ENCODE assay signal across 20 cellular contexts in genomic region chr14:60922050-60922449, GRCh38. TPM values are rescaled to one million over a fixed set of nuclear protein-coding genes. Genes with fewer than 3 reads are reported as not detected.
DNase-seq lines count a peak whose midpoint lies in the region; ATAC-seq and TF ChIP-seq lines count a peak whose summit lies in the region.
"Had no signal": no experiment of that assay in that cellular context is flagged by ENCODE, and none has a peak within 500 bp of the region (broad histone marks: within the 10 kb centered on the region; RNA-seq: fewer than 3 reads in every experiment).

No MANE protein-coding gene starts in this region.

- H3K27ac Mint-ChIP-seq in nephron progenitor cell: peak overlapping the region; percentile 88
- H3K27ac Mint-ChIP-seq in naive thymus-derived CD4-positive, alpha-beta T cell: no peak overlapping the region
- no peak overlapping the region for H3K27ac Mint-ChIP-seq in GM23338
- H3K27ac Mint-ChIP-seq: activated CD4-positive, alpha-beta memory T cell treated with anti-CD3 and anti-CD28 coated beads for 36 hours; activated T-helper 1 cell treated with anti-CD3 and anti-CD28 coated beads, Interleukin-12 subunit alpha, Interleukin-12 subunit beta, Interleukin-2, Interleukin-4 antibody, amounts not matched to agents 30 ng/mL and 10 ng/mL and 1 ng/mL, durations not matched to agents 14 hours and 24 hours and 36 hours; effector memory CD8-positive, alpha-beta T cell; naive B cell; type B pancreatic cell had no signal

- no peak overlapping the region for H3K4me2 ChIP-seq in GM23338

- no peaks in the 10 kb centered on the region for H3K27me3 ChIP-seq in naive thymus-derived CD4-positive, alpha-beta T cell (ENCODE audit: control insufficient read depth in 2 of 2, insufficient read depth in 2 of 2, low read length in 2 of 2)
- no peaks in the 10 kb centered on the region for H3K27me3 ChIP-seq in GM23338 (ENCODE audit: insufficient read depth)

- DNase-seq in DMS79 (lab: John Stamatoyannopoulos, UW) (peak; percentile 60), DMS79 treated with DMSO at 0.1 percent for 48 hours (lab: John Stamatoyannopoulos, UW) (no peak), NCI-H2081 treated with DMSO at 0.1 percent for 48 hours (lab: John Stamatoyannopoulos, UW) (peak; percentile 32), dermis blood vessel endothelial cell (peak; percentile 60), nephron progenitor cell (no peak), GM23338 (ENCODE audit: low spot score) (no peak)
- no peak for DNase-seq in naive thymus-derived CD4-positive, alpha-beta T cell
- DNase-seq: activated CD4-positive, alpha-beta memory T cell treated with anti-CD3 and anti-CD28 coated beads for 36 hours; DMS53; effector memory CD8-positive, alpha-beta T cell; lower lobe of right lung; naive B cell; NCI-H1092 treated with DMSO at 0.1 percent for 48 hours; stimulated activated naive CD4-positive, alpha-beta T cell had no signal

- H3K27me3 Mint-ChIP-seq in nephron progenitor cell (ENCODE audit: low read depth, poor library complexity): no peaks in the 10 kb centered on the region
- H3K27me3 Mint-ChIP-seq in naive thymus-derived CD4-positive, alpha-beta T cell: no peaks in the 10 kb centered on the region
- no peaks in the 10 kb centered on the region for H3K27me3 Mint-ChIP-seq in GM23338 (ENCODE audit: insufficient read depth, low read depth, poor library complexity)
- H3K27me3 Mint-ChIP-seq: activated CD4-positive, alpha-beta memory T cell treated with anti-CD3 and anti-CD28 coated beads for 36 hours; central memory CD8-positive, alpha-beta T cell; effector memory CD8-positive, alpha-beta T cell; naive B cell; type B pancreatic cell had no signal

- H3K4me3 ChIP-seq in naive thymus-derived CD4-positive, alpha-beta T cell (ENCODE audit: low read length): no peak overlapping the region
- H3K4me3 ChIP-seq in GM23338: no peak overlapping the region
- H3K4me3 ChIP-seq: lower lobe of right lung had no signal

- CTCF ChIA-PET in naive thymus-derived CD4-positive, alpha-beta T cell (lab: Charles Lee): no interaction called here

- ATAC-seq in naive thymus-derived CD4-positive, alpha-beta T cell: no peak
- ATAC-seq in HG03565 (IDR thresholded peaks at IDR 0.05; ENCODE audit: unreplicated experiment) (no peak), GM23338 (no peak)
- ATAC-seq: effector memory CD8-positive, alpha-beta T cell; lower lobe of right lung had no signal

- H3K27ac ChIP-seq in naive thymus-derived CD4-positive, alpha-beta T cell (ENCODE audit: low read depth, low read length): no peak overlapping the region
- no peak overlapping the region for H3K27ac ChIP-seq in GM23338 (ENCODE audit: low read depth)
- H3K27ac ChIP-seq: 22Rv1, C4-2B, lower lobe of right lung had no signal

- POLR2A ChIA-PET in naive thymus-derived CD4-positive, alpha-beta T cell (lab: Charles Lee): no interaction called here

- H3K4me3 Mint-ChIP-seq in nephron progenitor cell (no peak overlapping the region), GM23338 (no peak overlapping the region)
- no peak overlapping the region for H3K4me3 Mint-ChIP-seq in naive thymus-derived CD4-positive, alpha-beta T cell
- H3K4me3 Mint-ChIP-seq: activated CD4-positive, alpha-beta memory T cell treated with anti-CD3 and anti-CD28 coated beads for 36 hours; activated T-helper 1 cell treated with anti-CD3 and anti-CD28 coated beads, Interleukin-12 subunit alpha, Interleukin-12 subunit beta, Interleukin-2, Interleukin-4 antibody, amounts not matched to agents 30 ng/mL and 10 ng/mL and 1 ng/mL, durations not matched to agents 14 hours and 24 hours and 36 hours; central memory CD8-positive, alpha-beta T cell; effector memory CD8-positive, alpha-beta T cell; naive B cell; type B pancreatic cell had no signal

- intact Hi-C loops in naive thymus-derived CD4-positive, alpha-beta T cell (cut with micrococcal nuclease): no loop called here

- H2AFZ ChIP-seq in GM23338: no peak overlapping the region

- no peaks in the 10 kb centered on the region; the same call in 1 of the 2 replicates for H3K79me2 ChIP-seq in GM23338 (replicated peaks; ENCODE audit: insufficient read depth)

- H3K4me1 Mint-ChIP-seq in nephron progenitor cell (no peaks in the 10 kb centered on the region), GM23338 (no peaks in the 10 kb centered on the region)
- peaks cover 0 to 1% (median 0%) of the 10 kb centered on the region in 7 donors for H3K4me1 Mint-ChIP-seq in naive thymus-derived CD4-positive, alpha-beta T cell

- no peaks in the 10 kb centered on the region; the same call in 1 of the 2 replicates for H4K20me1 ChIP-seq in GM23338 (replicated peaks; ENCODE audit: insufficient read depth)

- no peaks in the 10 kb centered on the region for H3K4me1 ChIP-seq in naive thymus-derived CD4-positive, alpha-beta T cell (ENCODE audit: control insufficient read depth in 2 of 2, insufficient read depth in 2 of 2, low read length in 2 of 2)
- H3K4me1 ChIP-seq in GM23338 (ENCODE audit: insufficient read depth): no peaks in the 10 kb centered on the region
- H3K4me1 ChIP-seq: lower lobe of right lung had no signal

- TF ChIP-seq CTCF in nephron progenitor cell (IDR thresholded peaks at IDR 0.05) (no peak), GM23338 (conservative IDR thresholded peaks at IDR 0.05; ENCODE audit: low read depth in 2 of 2) (no peak)

- no peaks in the 10 kb centered on the region for H3K9me3 Mint-ChIP-seq in nephron progenitor cell
- no peaks in the 10 kb centered on the region for H3K9me3 Mint-ChIP-seq in naive thymus-derived CD4-positive, alpha-beta T cell
- no peaks in the 10 kb centered on the region for H3K9me3 Mint-ChIP-seq in GM23338
- H3K9me3 Mint-ChIP-seq: activated CD4-positive, alpha-beta memory T cell treated with anti-CD3 and anti-CD28 coated beads for 36 hours; activated T-helper 1 cell treated with anti-CD3 and anti-CD28 coated beads, Interleukin-12 subunit alpha, Interleukin-12 subunit beta, Interleukin-2, Interleukin-4 antibody, amounts not matched to agents 30 ng/mL and 10 ng/mL and 1 ng/mL, durations not matched to agents 14 hours and 24 hours and 36 hours; central memory CD8-positive, alpha-beta T cell; effector memory CD8-positive, alpha-beta T cell; naive B cell; type B pancreatic cell had no signal

- H3K9me3 ChIP-seq in naive thymus-derived CD4-positive, alpha-beta T cell (ENCODE audit: control insufficient read depth in 2 of 3, low read length in 3 of 3): no peaks in the 10 kb centered on the region
- H3K9me3 ChIP-seq: lower lobe of right lung had no signal

- peaks cover 0 to 4% (median 0%) of the 10 kb centered on the region in 3 experiments for H3K36me3 ChIP-seq in naive thymus-derived CD4-positive, alpha-beta T cell (ENCODE audit: control insufficient read depth in 2 of 3, insufficient read depth in 3 of 3, low read length in 3 of 3)
- H3K36me3 ChIP-seq in GM23338 (ENCODE audit: insufficient read depth): no peaks in the 10 kb centered on the region
- H3K36me3 ChIP-seq: lower lobe of right lung had no signal

- no peaks in the 10 kb centered on the region for H3F3A ChIP-seq in GM23338 (replicated peaks; ENCODE audit: low read depth)

- no peaks in the 10 kb centered on the region for H3K9me2 ChIP-seq in GM23338 (ENCODE audit: insufficient read depth)

- H3K36me3 Mint-ChIP-seq in nephron progenitor cell (ENCODE audit: low read depth) (peaks cover 37% of the 10 kb centered on the region), GM23338 (ENCODE audit: low read depth) (no peaks in the 10 kb centered on the region; the same call in 2 of the 3 replicates)
- peaks cover 0 to 27% (median 24%) of the 10 kb centered on the region in 5 donors for H3K36me3 Mint-ChIP-seq in naive thymus-derived CD4-positive, alpha-beta T cell

TF ChIP-seq in GM23338, 12 proteins besides CTCF, POLR2A, EP300 and RAD21 (continues in another document):
- no peak for TF ChIP-seq ZNF331 (CRISPR knock-in tag; IDR thresholded peaks at IDR 0.05; ENCODE audit: low read depth)
- no peak for TF ChIP-seq POLR2AphosphoS5 (IDR thresholded peaks at IDR 0.05; ENCODE audit: low read depth)
- TF ChIP-seq STAT1 (IDR thresholded peaks at IDR 0.05; ENCODE audit: unreplicated experiment): no peak
- no peak for TF ChIP-seq ZNF114 (CRISPR knock-in tag; IDR thresholded peaks at IDR 0.05)
- no peak for TF ChIP-seq EZH2 (IDR thresholded peaks at IDR 0.05; ENCODE audit: low read depth, unreplicated experiment)
- TF ChIP-seq ETS1 (IDR thresholded peaks at IDR 0.05): no peak
- TF ChIP-seq JUNB (IDR thresholded peaks at IDR 0.05; ENCODE audit: unreplicated experiment): no peak

RNA-seq across cellular contexts. Expression of gene TRMT5, which starts 58.8 kb away (rescaled TPM):
- 10.7 and 13.1 TPM in 2 replicates for total RNA-seq in dermis blood vessel endothelial cell
- total RNA-seq in naive thymus-derived CD4-positive, alpha-beta T cell: 10 to 100 TPM in 1 of 5 experiments, 1 to 10 TPM in 4; 1.9 to 10.6 (median 6.5) TPM
- 1 to 10 TPM; 4.6 to 4.7 TPM for polyA plus RNA-seq in naive thymus-derived CD4-positive, alpha-beta T cell
- total RNA-seq in GM23338 (2014; rRNA removed; shearing (Covaris generic)): 18.4 and 31.9 TPM in 2 replicates
- polyA plus RNA-seq in GM23338 (2016; fragmentation: Nextera tagmentation; extraction: Ambion mirVana): 9.6 and 9.8 TPM in 2 replicates

RNA-seq across cellular contexts. Expression of gene SLC38A6, which starts 59.0 kb away (rescaled TPM):
- total RNA-seq in dermis blood vessel endothelial cell: 17.8 and 21.4 TPM in 2 replicates
- total RNA-seq in naive thymus-derived CD4-positive, alpha-beta T cell: 10 to 100 TPM in 4 of 5 experiments, 1 to 10 TPM in 1; 8.9 to 21.9 (median 15.8) TPM
- 1 to 10 TPM; 5.8 to 6.3 TPM for polyA plus RNA-seq in naive thymus-derived CD4-positive, alpha-beta T cell
- total RNA-seq in GM23338 (2014; rRNA removed; shearing (Covaris generic)): 9.8 and 23.2 TPM in 2 replicates
- polyA plus RNA-seq in GM23338 (2016; fragmentation: Nextera tagmentation; extraction: Ambion mirVana): 11.9 TPM in 2 replicates

Comparison
In these comparisons a context has a peak if more than half of its experiments do, and no peak if none do; other contexts are left out.
1. DNase-seq: peak in DMS79 (single experiment), NCI-H2081 treated with DMSO at 0.1 percent for 48 hours (single experiment) and dermis blood vessel endothelial cell (single experiment); none in DMS79 treated with DMSO at 0.1 percent for 48 hours (single experiment), nephron progenitor cell (single experiment), naive thymus-derived CD4-positive, alpha-beta T cell (0 of 9) and GM23338 (single experiment).